8 cellular contexts compared by ENCODE assay signal in genomic region chr20:46552460-46553420, GRCh38. TPM values are rescaled to one million over a fixed set of nuclear protein-coding genes. Genes with fewer than 3 reads are reported as not detected.
DNase-seq lines count a peak whose midpoint lies in the region; ATAC-seq and TF ChIP-seq lines count a peak whose summit lies in the region.
"Had no signal": no experiment of that assay in that cellular context is flagged by ENCODE, and none has a peak within 500 bp of the region (broad histone marks: within the 10 kb centered on the region; RNA-seq: fewer than 3 reads in every experiment).

No MANE protein-coding gene starts in this region.

- H3K27me3 ChIP-seq in osteoblast (ENCODE audit: insufficient read depth, low read length) = peaks cover 4% of the 10 kb centered on the region

- no peaks in the 10 kb centered on the region for H3K79me2 ChIP-seq in osteoblast (ENCODE audit: insufficient read depth, low read length)

- H3K9me3 ChIP-seq in osteoblast (ENCODE audit: low read depth, low read length) = no peaks in the 10 kb centered on the region
- H3K9me3 ChIP-seq: thoracic aorta had no signal

- peak; percentile 54 for ATAC-seq in HG03066 (IDR thresholded peaks at IDR 0.05; ENCODE audit: low read depth, unreplicated experiment)
- ATAC-seq in esophagus mucosa = no peak

- H4K20me1 ChIP-seq in osteoblast (ENCODE audit: insufficient read depth, low read length) = no peaks in the 10 kb centered on the region

- no peak overlapping the region for H3K4me2 ChIP-seq in osteoblast (ENCODE audit: insufficient read depth, low read length)

- H2AFZ ChIP-seq in osteoblast (ENCODE audit: low read length) = no peak overlapping the region

- peaks cover 9% of the 10 kb centered on the region for H3K4me1 ChIP-seq in osteoblast (ENCODE audit: insufficient read depth, low read length)

- no peak overlapping the region for H3K4me3 ChIP-seq in osteoblast (ENCODE audit: insufficient read depth, low read length)
- H3K4me3 ChIP-seq: thoracic aorta had no signal

- no peaks in the 10 kb centered on the region for H3K36me3 ChIP-seq in osteoblast (ENCODE audit: insufficient read depth, low read length)
- H3K36me3 ChIP-seq: thoracic aorta had no signal

- no peak overlapping the region for H3K27ac ChIP-seq in osteoblast (ENCODE audit: low read depth, low read length)
- H3K27ac ChIP-seq: thoracic aorta had no signal

- no peak for TF ChIP-seq CTCF in osteoblast (IDR thresholded peaks at IDR 0.05; ENCODE audit: extremely low read depth, low read depth, low read length)

- DNase-seq in GM19238 (ENCODE audit: insufficient read length, low spot score) (peak; percentile 53), UCSD-AML1 (lab: John Stamatoyannopoulos, UW; ENCODE audit: unreplicated experiment) (peak; percentile 39), osteoblast (ENCODE audit: insufficient read length, low spot score, missing footprints) (no peak), cerebellar nuclear complex (lab: John Stamatoyannopoulos, UW) (no peak)
- DNase-seq in stimulated activated CD4-positive, alpha-beta T cell treated with anti-CD3 and anti-CD28 coated beads, Interleukin-15, amount 100 ng/mL, for 24 hours = peak; percentile 60

RNA-seq across cellular contexts. Expression of gene OCSTAMP, which starts 2.3 kb away (rescaled TPM):
- total RNA-seq in osteoblast = not detected in 2 replicates
- total RNA-seq in esophagus mucosa = not detected
- total RNA-seq: thoracic aorta had no signal

RNA-seq across cellular contexts. Expression of gene ZNF334, which starts 39.4 kb away (rescaled TPM):
- 5.0 and 5.8 TPM in 2 replicates for total RNA-seq in osteoblast
- total RNA-seq in esophagus mucosa = 2.0 TPM

Comparison
In these comparisons a context has a peak if more than half of its experiments do, and no peak if none do; other contexts are left out.
1. DNase-seq: peak in GM19238 (single experiment), UCSD-AML1 (single experiment) and stimulated activated CD4-positive, alpha-beta T cell treated with anti-CD3 and anti-CD28 coated beads, Interleukin-15, amount 100 ng/mL, for 24 hours (single experiment); none in osteoblast (single experiment) and cerebellar nuclear complex (0 of 2).